ENCODE assay signal across 15 cellular contexts in genomic region chr16:66701061-66701460, GRCh38.
"Had no signal": no experiment of that assay in that cellular context is flagged by ENCODE, and none has a peak within 500 bp of the region (broad histone marks: within the 10 kb centered on the region; RNA-seq: fewer than 3 reads in every experiment).

No MANE protein-coding gene starts in this region.

- H3K9me3 ChIP-seq: prostate gland, right lobe of liver, upper lobe of left lung had no signal

- H3K27ac ChIP-seq: brain microvascular endothelial cell, dorsolateral prefrontal cortex, prostate gland, right lobe of liver, upper lobe of left lung had no signal

- H3K27me3 ChIP-seq: brain microvascular endothelial cell, dorsolateral prefrontal cortex, right lobe of liver, upper lobe of left lung had no signal

- H3K4me3 ChIP-seq: dorsolateral prefrontal cortex, prostate gland, right lobe of liver, upper lobe of left lung had no signal

- DNase-seq: activated CD4-positive, alpha-beta memory T cell treated with anti-CD3 and anti-CD28 coated beads, Interleukin-2, amount 10 ng/mL, durations not matched to agents 7 days and 5 days; activated gamma-delta T cell; activated naive CD8-positive, alpha-beta T cell treated with anti-CD3 and anti-CD28 coated beads for 36 hours; activated T-cell treated with anti-CD3 and anti-CD28 coated beads, Interleukin-2, amount 50 U/mL, for 48 hours; brain microvascular endothelial cell; cerebellar nuclear complex; foreskin fibroblast; naive thymus-derived CD8-positive, alpha-beta T cell; nucleus accumbens; right lobe of liver; stimulated activated naive CD4-positive, alpha-beta T cell had no signal

- H3K4me3 Mint-ChIP-seq: activated CD4-positive, alpha-beta memory T cell treated with anti-CD3 and anti-CD28 coated beads, Interleukin-2, amount 10 ng/mL, durations not matched to agents 7 days and 5 days; activated naive CD8-positive, alpha-beta T cell treated with anti-CD3 and anti-CD28 coated beads for 36 hours; naive thymus-derived CD8-positive, alpha-beta T cell had no signal

- H3K36me3 ChIP-seq: brain microvascular endothelial cell, prostate gland, right lobe of liver, upper lobe of left lung had no signal

- ATAC-seq: esophagus mucosa; naive thymus-derived CD8-positive, alpha-beta T cell; right lobe of liver had no signal

- H3K36me3 Mint-ChIP-seq: activated naive CD8-positive, alpha-beta T cell treated with anti-CD3 and anti-CD28 coated beads for 36 hours; naive thymus-derived CD8-positive, alpha-beta T cell had no signal

- H3K9me3 Mint-ChIP-seq: activated CD4-positive, alpha-beta memory T cell treated with anti-CD3 and anti-CD28 coated beads, Interleukin-2, amount 10 ng/mL, durations not matched to agents 7 days and 5 days; activated naive CD8-positive, alpha-beta T cell treated with anti-CD3 and anti-CD28 coated beads for 36 hours; naive thymus-derived CD8-positive, alpha-beta T cell had no signal

- H3K27ac Mint-ChIP-seq: activated CD4-positive, alpha-beta memory T cell treated with anti-CD3 and anti-CD28 coated beads, Interleukin-2, amount 10 ng/mL, durations not matched to agents 7 days and 5 days; activated naive CD8-positive, alpha-beta T cell treated with anti-CD3 and anti-CD28 coated beads for 36 hours; naive thymus-derived CD8-positive, alpha-beta T cell had no signal
